ENCODE assay signal across 1 cellular context in the genomic region with DNA sequence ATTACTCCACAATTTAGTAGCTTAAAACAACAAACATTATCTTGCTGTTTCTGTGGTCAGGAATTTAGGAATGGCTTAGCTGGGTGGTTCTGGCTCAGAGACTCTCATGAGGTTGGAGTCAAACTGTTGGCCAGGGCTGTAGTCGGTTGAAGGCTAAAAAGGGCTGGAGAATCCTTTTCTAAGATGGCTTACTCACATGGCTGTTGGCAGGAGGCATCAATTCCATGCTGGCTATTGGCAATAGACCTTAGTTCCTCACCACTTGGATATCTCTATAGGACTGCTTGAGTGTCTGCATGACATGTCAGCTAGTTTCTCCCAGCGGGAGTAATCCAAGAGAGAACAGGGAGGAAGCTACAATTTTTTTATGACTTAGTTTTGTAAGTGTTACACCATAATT.
TF ChIP-seq lines count a peak whose summit lies in the region.

No MANE protein-coding gene starts in this region.

TF ChIP-seq in GM23338, 12 proteins besides CTCF, POLR2A, EP300 and RAD21:
- TF ChIP-seq, protein P1, sequence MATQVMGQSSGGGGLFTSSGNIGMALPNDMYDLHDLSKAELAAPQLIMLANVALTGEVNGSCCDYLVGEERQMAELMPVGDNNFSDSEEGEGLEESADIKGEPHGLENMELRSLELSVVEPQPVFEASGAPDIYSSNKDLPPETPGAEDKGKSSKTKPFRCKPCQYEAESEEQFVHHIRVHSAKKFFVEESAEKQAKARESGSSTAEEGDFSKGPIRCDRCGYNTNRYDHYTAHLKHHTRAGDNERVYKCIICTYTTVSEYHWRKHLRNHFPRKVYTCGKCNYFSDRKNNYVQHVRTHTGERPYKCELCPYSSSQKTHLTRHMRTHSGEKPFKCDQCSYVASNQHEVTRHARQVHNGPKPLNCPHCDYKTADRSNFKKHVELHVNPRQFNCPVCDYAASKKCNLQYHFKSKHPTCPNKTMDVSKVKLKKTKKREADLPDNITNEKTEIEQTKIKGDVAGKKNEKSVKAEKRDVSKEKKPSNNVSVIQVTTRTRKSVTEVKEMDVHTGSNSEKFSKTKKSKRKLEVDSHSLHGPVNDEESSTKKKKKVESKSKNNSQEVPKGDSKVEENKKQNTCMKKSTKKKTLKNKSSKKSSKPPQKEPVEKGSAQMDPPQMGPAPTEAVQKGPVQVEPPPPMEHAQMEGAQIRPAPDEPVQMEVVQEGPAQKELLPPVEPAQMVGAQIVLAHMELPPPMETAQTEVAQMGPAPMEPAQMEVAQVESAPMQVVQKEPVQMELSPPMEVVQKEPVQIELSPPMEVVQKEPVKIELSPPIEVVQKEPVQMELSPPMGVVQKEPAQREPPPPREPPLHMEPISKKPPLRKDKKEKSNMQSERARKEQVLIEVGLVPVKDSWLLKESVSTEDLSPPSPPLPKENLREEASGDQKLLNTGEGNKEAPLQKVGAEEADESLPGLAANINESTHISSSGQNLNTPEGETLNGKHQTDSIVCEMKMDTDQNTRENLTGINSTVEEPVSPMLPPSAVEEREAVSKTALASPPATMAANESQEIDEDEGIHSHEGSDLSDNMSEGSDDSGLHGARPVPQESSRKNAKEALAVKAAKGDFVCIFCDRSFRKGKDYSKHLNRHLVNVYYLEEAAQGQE (IDR thresholded peaks at IDR 0.05; ENCODE audit: unreplicated experiment): no peak
- TF ChIP-seq CREB1 (CRISPR knock-in tag; IDR thresholded peaks at IDR 0.05; ENCODE audit: low read depth) (no peak), POLR2AphosphoS5 (IDR thresholded peaks at IDR 0.05; ENCODE audit: low read depth) (no peak), ZNF114 (CRISPR knock-in tag; IDR thresholded peaks at IDR 0.05) (no peak), JUNB (IDR thresholded peaks at IDR 0.05; ENCODE audit: unreplicated experiment) (no peak)
- TF ChIP-seq, protein P2, sequence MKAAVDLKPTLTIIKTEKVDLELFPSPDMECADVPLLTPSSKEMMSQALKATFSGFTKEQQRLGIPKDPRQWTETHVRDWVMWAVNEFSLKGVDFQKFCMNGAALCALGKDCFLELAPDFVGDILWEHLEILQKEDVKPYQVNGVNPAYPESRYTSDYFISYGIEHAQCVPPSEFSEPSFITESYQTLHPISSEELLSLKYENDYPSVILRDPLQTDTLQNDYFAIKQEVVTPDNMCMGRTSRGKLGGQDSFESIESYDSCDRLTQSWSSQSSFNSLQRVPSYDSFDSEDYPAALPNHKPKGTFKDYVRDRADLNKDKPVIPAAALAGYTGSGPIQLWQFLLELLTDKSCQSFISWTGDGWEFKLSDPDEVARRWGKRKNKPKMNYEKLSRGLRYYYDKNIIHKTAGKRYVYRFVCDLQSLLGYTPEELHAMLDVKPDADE (IDR thresholded peaks at IDR 0.05): no peak
- TF ChIP-seq, protein P3, sequence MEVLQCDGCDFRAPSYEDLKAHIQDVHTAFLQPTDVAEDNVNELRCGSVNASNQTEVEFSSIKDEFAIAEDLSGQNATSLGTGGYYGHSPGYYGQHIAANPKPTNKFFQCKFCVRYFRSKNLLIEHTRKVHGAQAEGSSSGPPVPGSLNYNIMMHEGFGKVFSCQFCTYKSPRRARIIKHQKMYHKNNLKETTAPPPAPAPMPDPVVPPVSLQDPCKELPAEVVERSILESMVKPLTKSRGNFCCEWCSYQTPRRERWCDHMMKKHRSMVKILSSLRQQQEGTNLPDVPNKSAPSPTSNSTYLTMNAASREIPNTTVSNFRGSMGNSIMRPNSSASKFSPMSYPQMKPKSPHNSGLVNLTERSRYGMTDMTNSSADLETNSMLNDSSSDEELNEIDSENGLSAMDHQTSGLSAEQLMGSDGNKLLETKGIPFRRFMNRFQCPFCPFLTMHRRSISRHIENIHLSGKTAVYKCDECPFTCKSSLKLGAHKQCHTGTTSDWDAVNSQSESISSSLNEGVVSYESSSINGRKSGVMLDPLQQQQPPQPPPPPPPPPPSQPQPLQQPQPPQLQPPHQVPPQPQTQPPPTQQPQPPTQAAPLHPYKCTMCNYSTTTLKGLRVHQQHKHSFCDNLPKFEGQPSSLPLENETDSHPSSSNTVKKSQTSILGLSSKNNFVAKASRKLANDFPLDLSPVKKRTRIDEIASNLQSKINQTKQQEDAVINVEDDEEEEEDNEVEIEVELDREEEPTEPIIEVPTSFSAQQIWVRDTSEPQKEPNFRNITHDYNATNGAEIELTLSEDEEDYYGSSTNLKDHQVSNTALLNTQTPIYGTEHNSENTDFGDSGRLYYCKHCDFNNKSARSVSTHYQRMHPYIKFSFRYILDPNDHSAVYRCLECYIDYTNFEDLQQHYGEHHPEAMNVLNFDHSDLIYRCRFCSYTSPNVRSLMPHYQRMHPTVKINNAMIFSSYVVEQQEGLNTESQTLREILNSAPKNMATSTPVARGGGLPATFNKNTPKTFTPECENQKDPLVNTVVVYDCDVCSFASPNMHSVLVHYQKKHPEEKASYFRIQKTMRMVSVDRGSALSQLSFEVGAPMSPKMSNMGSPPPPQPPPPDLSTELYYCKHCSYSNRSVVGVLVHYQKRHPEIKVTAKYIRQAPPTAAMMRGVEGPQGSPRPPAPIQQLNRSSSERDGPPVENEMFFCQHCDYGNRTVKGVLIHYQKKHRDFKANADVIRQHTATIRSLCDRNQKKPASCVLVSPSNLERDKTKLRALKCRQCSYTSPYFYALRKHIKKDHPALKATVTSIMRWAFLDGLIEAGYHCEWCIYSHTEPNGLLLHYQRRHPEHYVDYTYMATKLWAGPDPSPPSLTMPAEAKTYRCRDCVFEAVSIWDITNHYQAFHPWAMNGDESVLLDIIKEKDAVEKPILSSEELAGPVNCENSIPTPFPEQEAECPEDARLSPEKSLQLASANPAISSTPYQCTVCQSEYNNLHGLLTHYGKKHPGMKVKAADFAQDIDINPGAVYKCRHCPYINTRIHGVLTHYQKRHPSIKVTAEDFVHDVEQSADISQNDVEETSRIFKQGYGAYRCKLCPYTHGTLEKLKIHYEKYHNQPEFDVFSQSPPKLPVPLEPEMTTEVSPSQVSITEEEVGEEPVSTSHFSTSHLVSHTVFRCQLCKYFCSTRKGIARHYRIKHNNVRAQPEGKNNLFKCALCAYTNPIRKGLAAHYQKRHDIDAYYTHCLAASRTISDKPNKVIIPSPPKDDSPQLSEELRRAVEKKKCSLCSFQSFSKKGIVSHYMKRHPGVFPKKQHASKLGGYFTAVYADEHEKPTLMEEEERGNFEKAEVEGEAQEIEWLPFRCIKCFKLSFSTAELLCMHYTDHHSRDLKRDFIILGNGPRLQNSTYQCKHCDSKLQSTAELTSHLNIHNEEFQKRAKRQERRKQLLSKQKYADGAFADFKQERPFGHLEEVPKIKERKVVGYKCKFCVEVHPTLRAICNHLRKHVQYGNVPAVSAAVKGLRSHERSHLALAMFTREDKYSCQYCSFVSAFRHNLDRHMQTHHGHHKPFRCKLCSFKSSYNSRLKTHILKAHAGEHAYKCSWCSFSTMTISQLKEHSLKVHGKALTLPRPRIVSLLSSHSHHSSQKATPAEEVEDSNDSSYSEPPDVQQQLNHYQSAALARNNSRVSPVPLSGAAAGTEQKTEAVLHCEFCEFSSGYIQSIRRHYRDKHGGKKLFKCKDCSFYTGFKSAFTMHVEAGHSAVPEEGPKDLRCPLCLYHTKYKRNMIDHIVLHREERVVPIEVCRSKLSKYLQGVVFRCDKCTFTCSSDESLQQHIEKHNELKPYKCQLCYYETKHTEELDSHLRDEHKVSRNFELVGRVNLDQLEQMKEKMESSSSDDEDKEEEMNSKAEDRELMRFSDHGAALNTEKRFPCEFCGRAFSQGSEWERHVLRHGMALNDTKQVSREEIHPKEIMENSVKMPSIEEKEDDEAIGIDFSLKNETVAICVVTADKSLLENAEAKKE (CRISPR knock-in tag; IDR thresholded peaks at IDR 0.05): no peak
